Comparison of ENCODE assay signal across 5 cellular contexts in the genomic region with DNA sequence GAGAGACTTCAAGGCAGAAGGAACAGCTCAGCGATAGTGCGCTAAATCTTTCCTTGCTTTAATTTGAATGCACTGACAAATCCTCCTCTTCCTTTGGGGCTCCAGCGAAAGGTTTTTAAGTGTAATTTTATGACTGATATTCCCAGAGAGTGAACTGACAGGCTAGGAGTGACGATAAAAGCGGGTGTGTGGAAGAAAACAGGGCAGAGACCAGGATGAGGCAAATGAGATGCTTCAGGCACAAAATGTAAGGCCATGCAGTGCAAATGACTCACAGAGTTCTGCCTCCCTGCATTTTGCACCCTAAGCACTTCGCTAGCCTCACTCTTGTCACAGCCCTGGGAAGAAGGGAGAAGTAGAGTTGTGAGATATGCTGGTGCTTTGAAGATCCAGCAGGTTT. TPM values are rescaled to one million over a fixed set of nuclear protein-coding genes. Genes with fewer than 3 reads are reported as not detected.
"Had no signal": no experiment of that assay in that cellular context is flagged by ENCODE, and none has a peak within 500 bp of the region (broad histone marks: within the 10 kb centered on the region; RNA-seq: fewer than 3 reads in every experiment).

No MANE protein-coding gene starts in this region.

- H3K4me3 Mint-ChIP-seq: H9 had no signal

- DNase-seq: GM23248, H9, HCEC 1CT, IMR-90 had no signal

- H2AFZ ChIP-seq: GM23248 had no signal

- H3K27ac ChIP-seq: GM23248 had no signal

- H3K4me1 Mint-ChIP-seq: H9 had no signal

- H3K9ac ChIP-seq: GM23248 had no signal

- H3K4me3 ChIP-seq: GM23248 had no signal

RNA-seq across cellular contexts. Expression of gene CFAP210, which starts 54.1 kb away (rescaled TPM):
- total RNA-seq: GM23248, HT-29, IMR-90 had no signal
- polyA plus RNA-seq: IMR-90 had no signal
